Comparison of ENCODE assay signal across 10 cellular contexts in the genomic region with DNA sequence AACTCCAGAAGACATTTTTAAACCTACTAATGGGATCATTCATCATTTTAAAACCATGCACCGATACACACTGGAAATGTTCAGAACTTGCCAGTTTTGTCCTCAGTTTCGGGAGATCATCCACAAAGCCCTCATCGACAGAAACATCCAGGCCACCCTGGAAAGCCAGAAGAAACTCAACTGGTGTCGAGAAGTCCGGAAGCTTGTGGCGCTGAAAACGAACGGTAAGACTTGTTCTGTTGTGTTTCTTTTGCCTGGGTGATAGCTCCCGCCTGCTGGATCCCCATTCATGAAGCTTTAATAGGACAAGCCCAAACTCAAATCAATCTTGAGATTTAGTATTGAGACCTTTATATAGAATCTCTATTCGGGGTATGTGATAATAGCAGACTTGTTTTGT. TPM values are rescaled to one million over a fixed set of nuclear protein-coding genes. Genes with fewer than 3 reads are reported as not detected.
DNase-seq lines count a peak whose midpoint lies in the region; TF ChIP-seq lines count a peak whose summit lies in the region.
"Had no signal": no experiment of that assay in that cellular context is flagged by ENCODE, and none has a peak within 500 bp of the region (broad histone marks: within the 10 kb centered on the region; RNA-seq: fewer than 3 reads in every experiment).

No MANE protein-coding gene starts in this region.

- intact Hi-C loops in CD14-positive monocyte (cut with micrococcal nuclease) (loop anchor here in 1 of 2 donors (5.0 kb wide), 1 partner anchor 56 kb away; no protein-coding TSS in a partner anchor), colonic mucosa (cut with DNase I) (no loop called here)

- no peak for DNase-seq in CD14-positive monocyte (ENCODE audit: low spot score)
- DNase-seq in MM.1S, result no peak
- DNase-seq in colonic mucosa, result no peak
- DNase-seq in nephron progenitor cell, result no peak
- no peak for DNase-seq in NCI-H2227 (lab: John Stamatoyannopoulos, UW; ENCODE audit: unreplicated experiment)
- DNase-seq in DMS 273 (lab: John Stamatoyannopoulos, UW; ENCODE audit: unreplicated experiment), result no peak
- no peak for DNase-seq in DMS53 treated with DMSO at 0.1 percent for 48 hours (lab: John Stamatoyannopoulos, UW; ENCODE audit: unreplicated experiment)
- DNase-seq in NCI-H2081 (lab: John Stamatoyannopoulos, UW), result no peak
- DNase-seq: DMS 273 treated with DMSO at 0.1 percent for 48 hours, left lung had no signal

- no peak overlapping the region for H2AFZ ChIP-seq in MM.1S (ENCODE audit: low read length)

- H3K27ac ChIP-seq in MM.1S (ENCODE audit: low read length), result peak overlapping the region; percentile 93; the same call in 1 of the 2 replicates
- H3K27ac ChIP-seq in colonic mucosa, result peak overlapping the region; percentile 76

- H3K27ac Mint-ChIP-seq in CD14-positive monocyte (peak overlapping the region in 3 of 7 donors; percentile 33 to 99 (median 46)), nephron progenitor cell (no peak overlapping the region)

- peaks cover 19% of the 10 kb centered on the region for H4K20me1 ChIP-seq in MM.1S (ENCODE audit: insufficient read depth, low read length)

- H3K9ac ChIP-seq in MM.1S (ENCODE audit: low read length), result peak overlapping the region; percentile 95
- H3K9ac ChIP-seq in colonic mucosa (ENCODE audit: low read depth in 2 of 2, low read length in 2 of 2), result peak overlapping the region; percentile 37 to 53

- H3K9me3 ChIP-seq in MM.1S (replicated peaks; ENCODE audit: insufficient read depth, low read length), result no peaks in the 10 kb centered on the region
- no peaks in the 10 kb centered on the region for H3K9me3 ChIP-seq in colonic mucosa
- H3K9me3 ChIP-seq: left lung had no signal

- H3K4me2 ChIP-seq in MM.1S (ENCODE audit: low read depth, low read length), result peak overlapping the region; percentile 84

- H3K4me3 Mint-ChIP-seq in CD14-positive monocyte (peak overlapping the region; percentile 93 to 96), nephron progenitor cell (peak overlapping the region; percentile 39)

- H3K27me3 Mint-ChIP-seq in CD14-positive monocyte (ENCODE audit: low read depth in 3 of 3) (peaks cover 0 to 2% (median 1%) of the 10 kb centered on the region in 3 donors), nephron progenitor cell (ENCODE audit: low read depth, poor library complexity) (peaks cover 2% of the 10 kb centered on the region)

- no peak for TF ChIP-seq CTCF in CD14-positive monocyte (IDR thresholded peaks at IDR 0.05)
- TF ChIP-seq CTCF in MM.1S (IDR thresholded peaks at IDR 0.05; ENCODE audit: low read length), result no peak
- no peak for TF ChIP-seq CTCF in colonic mucosa (IDR thresholded peaks at IDR 0.05)
- no peak for TF ChIP-seq CTCF in nephron progenitor cell (IDR thresholded peaks at IDR 0.05)

- peaks cover 97% of the 10 kb centered on the region for H3K79me2 ChIP-seq in MM.1S (ENCODE audit: low read length)

- peaks cover 45% of the 10 kb centered on the region for H3K36me3 ChIP-seq in MM.1S (replicated peaks; ENCODE audit: insufficient read depth, low read length)
- H3K36me3 ChIP-seq in colonic mucosa, result peaks cover 10% of the 10 kb centered on the region

- peaks cover 20% of the 10 kb centered on the region for H3K4me1 ChIP-seq in MM.1S (ENCODE audit: low read length)
- peaks cover 8% of the 10 kb centered on the region for H3K4me1 ChIP-seq in colonic mucosa

- H3F3A ChIP-seq in MM.1S (ENCODE audit: insufficient read depth, low read length), result peaks cover 85% of the 10 kb centered on the region

- H3K36me3 Mint-ChIP-seq in CD14-positive monocyte (peaks cover 54 to 58% of the 10 kb centered on the region in 2 donors), nephron progenitor cell (ENCODE audit: low read depth) (peaks cover 12% of the 10 kb centered on the region)

- peak overlapping the region; percentile 88 for H3K4me3 ChIP-seq in MM.1S (ENCODE audit: low read length)
- no peak overlapping the region for H3K4me3 ChIP-seq in colonic mucosa

- peaks cover 0 to 2% (median 0%) of the 10 kb centered on the region in 7 donors for H3K9me3 Mint-ChIP-seq in CD14-positive monocyte
- no peaks in the 10 kb centered on the region for H3K9me3 Mint-ChIP-seq in nephron progenitor cell

- H3K27me3 ChIP-seq in MM.1S (replicated peaks; ENCODE audit: insufficient read depth, low read length) (no peaks in the 10 kb centered on the region), colonic mucosa (no peaks in the 10 kb centered on the region)
- H3K27me3 ChIP-seq: left lung had no signal

- H3K4me1 Mint-ChIP-seq in CD14-positive monocyte (peaks cover 73% of the 10 kb centered on the region), nephron progenitor cell (peaks cover 62% of the 10 kb centered on the region)

- no peaks in the 10 kb centered on the region for H3K9me2 ChIP-seq in MM.1S (replicated peaks; ENCODE audit: insufficient read depth, low read length)

RNA-seq across cellular contexts. Expression of gene TNFAIP3, which starts 4.2 kb away (rescaled TPM):
- polyA plus RNA-seq in CD14-positive monocyte, result 10 to 100 TPM; 35.5 to 38.4 TPM
- total RNA-seq in colonic mucosa, result 10 to 100 TPM; 18.1 to 46.3 TPM
